Comparison of ENCODE assay signal across 1 cellular context in genomic region chr16:19517424-19518089, GRCh38.
TF ChIP-seq lines count a peak whose summit lies in the region.

No MANE protein-coding gene starts in this region.

TF ChIP-seq in endothelial cell of umbilical vein, 7 proteins besides CTCF, POLR2A, EP300 and RAD21 (continued from another document):
- TF ChIP-seq FOS (IDR thresholded peaks at IDR 0.05; ENCODE audit: borderline replicate concordance, insufficient read depth, low read length) (no peak), JUN (IDR thresholded peaks at IDR 0.05; ENCODE audit: borderline replicate concordance, insufficient read depth, insufficient read length, low read depth) (no peak), EZH2 (IDR thresholded peaks at IDR 0.05; ENCODE audit: borderline replicate concordance, low read depth, low read length, severe bottlenecking) (no peak), MAX (IDR thresholded peaks at IDR 0.05; ENCODE audit: insufficient read depth, insufficient read length) (no peak), GATA2 (IDR thresholded peaks at IDR 0.05; ENCODE audit: insufficient read depth, insufficient read length, low read depth, low read length) (no peak), MYC (IDR thresholded peaks at IDR 0.05; ENCODE audit: low read depth, low read length) (no peak)
